ENCODE assay signal across 10 cellular contexts in the genomic region with DNA sequence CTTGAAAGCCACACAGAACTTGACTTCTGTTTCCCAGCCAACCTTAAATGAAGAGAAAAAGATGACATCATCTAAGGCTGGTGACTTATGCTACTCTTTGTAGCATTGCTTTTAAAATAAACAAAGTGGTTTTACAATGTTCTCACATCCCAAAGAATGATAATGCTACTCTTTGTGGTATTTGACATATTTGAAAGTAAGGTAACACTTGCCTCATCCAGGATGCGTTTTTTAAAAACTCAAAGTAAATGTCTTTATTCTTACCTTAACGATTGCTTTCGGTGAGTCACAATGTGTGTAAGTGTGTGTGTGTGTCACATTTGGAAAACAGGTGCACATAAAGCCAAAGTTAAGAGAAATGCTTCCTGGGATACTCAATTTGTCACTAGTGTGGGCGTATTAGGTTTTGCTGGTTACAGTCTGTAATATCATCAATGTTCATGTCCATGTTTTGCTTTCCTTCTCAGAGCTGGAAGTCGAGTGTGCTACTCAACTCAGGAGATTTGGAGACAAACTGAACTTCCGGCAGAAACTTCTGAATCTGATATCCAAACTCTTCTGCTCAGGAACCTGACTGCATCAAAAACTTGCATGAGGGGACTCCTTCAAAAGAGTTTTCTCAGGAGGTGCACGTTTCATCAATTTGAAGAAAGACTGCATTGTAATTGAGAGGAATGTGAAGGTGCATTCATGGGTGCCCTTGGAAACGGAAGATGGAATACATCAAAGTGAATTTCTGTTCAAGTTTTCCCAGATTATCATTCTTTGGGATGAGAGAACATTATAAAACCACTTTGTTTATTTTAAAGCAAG. TPM values are rescaled to one million over a fixed set of nuclear protein-coding genes. Genes with fewer than 3 reads are reported as not detected.
A peak's percentile ranks its signal among the peaks of the same experiment; 100 is the strongest.
DNase-seq lines count a peak whose midpoint lies in the region; ATAC-seq, FAIRE-seq and TF ChIP-seq lines count a peak whose summit lies in the region.
"Had no signal": no experiment of that assay in that cellular context is flagged by ENCODE, and none has a peak within 500 bp of the region (broad histone marks: within the 10 kb centered on the region; RNA-seq: fewer than 3 reads in every experiment).

No MANE protein-coding gene starts in this region.

- no peaks in the 10 kb centered on the region for H3K36me3 ChIP-seq in keratinocyte (ENCODE audit: control insufficient read depth in 2 of 2, extremely low read depth in 1 of 2, insufficient read depth in 2 of 2, low read length in 2 of 2)
- no peaks in the 10 kb centered on the region for H3K36me3 ChIP-seq in tibial artery
- H3K36me3 ChIP-seq: adrenal gland had no signal

- peak overlapping the region; percentile 72 for H3K4me2 ChIP-seq in keratinocyte (ENCODE audit: control insufficient read depth, extremely low read depth, insufficient read depth, low read depth, low read length)

- peak overlapping the region; percentile 74; the same call in 1 of the 2 replicates for H3K27ac Mint-ChIP-seq in HFFc6
- H3K27ac Mint-ChIP-seq in activated naive CD8-positive, alpha-beta T cell = peak overlapping the region; percentile 97

- H3K9ac ChIP-seq in keratinocyte (ENCODE audit: control insufficient read depth, extremely low read depth, insufficient read depth, low read length) = peak overlapping the region; percentile 97

- H3K79me2 ChIP-seq in keratinocyte (ENCODE audit: control insufficient read depth, insufficient read depth, low read length) = peaks cover 37% of the 10 kb centered on the region

- in situ Hi-C loops in Caki2 (cut with HindIII; ENCODE audit: low pct_unique_long_range_greater_than_20kb, low sequenced_read_pairs) (no loop called here), GM13976 (cut with MboI; ENCODE audit: low sequenced_read_pairs, unreplicated experiment) (loop anchor here (10.0 kb wide), 1 partner anchor 58 kb away; no protein-coding TSS in a partner anchor)

- H3K9me3 Mint-ChIP-seq in HFFc6 = no peaks in the 10 kb centered on the region
- H3K9me3 Mint-ChIP-seq in activated naive CD8-positive, alpha-beta T cell (ENCODE audit: low read depth) = no peaks in the 10 kb centered on the region

- peaks cover 78% of the 10 kb centered on the region for H3K4me1 Mint-ChIP-seq in HFFc6 (ENCODE audit: low read depth)
- H3K4me1 Mint-ChIP-seq in activated naive CD8-positive, alpha-beta T cell (ENCODE audit: low read depth) = peaks cover 56% of the 10 kb centered on the region

- H3K4me1 ChIP-seq in keratinocyte (ENCODE audit: control insufficient read depth, extremely low read depth, insufficient read depth, low read length) = peaks cover 37% of the 10 kb centered on the region
- H3K4me1 ChIP-seq in tibial artery = peaks cover 0 to 18% (median 9%) of the 10 kb centered on the region in 4 donors

- dilution Hi-C loops in keratinocyte (cut with MboI; ENCODE audit: extremely low pct_ligation_motif_present, low sequenced_read_pairs) = no loop called here

- H3K9me3 ChIP-seq in keratinocyte (ENCODE audit: control insufficient read depth, low read depth, low read length) (no peaks in the 10 kb centered on the region), tibial artery (no peaks in the 10 kb centered on the region)
- H3K9me3 ChIP-seq: adrenal gland had no signal

- no peak for ATAC-seq in HG03097 (IDR thresholded peaks at IDR 0.05; ENCODE audit: low FRiP score, unreplicated experiment)
- no peak for ATAC-seq in HG03460 (IDR thresholded peaks at IDR 0.05; ENCODE audit: unreplicated experiment)

- FAIRE-seq in keratinocyte (lab: Jason Lieb, UNC) = peak; percentile 74

- H3K27ac ChIP-seq in keratinocyte (ENCODE audit: control insufficient read depth, insufficient read depth, low read length) (peak overlapping the region; percentile 92), tibial artery (no peak overlapping the region)
- H3K27ac ChIP-seq: adrenal gland had no signal

- H3K9me1 ChIP-seq in keratinocyte (ENCODE audit: control insufficient read depth, extremely low read depth, insufficient read depth, low read length) = no peaks in the 10 kb centered on the region

- peak overlapping the region; percentile 91 for H3K4me3 Mint-ChIP-seq in HFFc6
- peak overlapping the region; percentile 97 for H3K4me3 Mint-ChIP-seq in activated naive CD8-positive, alpha-beta T cell

- H4K20me1 ChIP-seq in keratinocyte (ENCODE audit: control insufficient read depth, extremely low read depth, insufficient read depth, low read length) = no peaks in the 10 kb centered on the region

- H3K27me3 Mint-ChIP-seq in HFFc6 (ENCODE audit: insufficient read depth) = peaks cover 3% of the 10 kb centered on the region
- H3K27me3 Mint-ChIP-seq in activated naive CD8-positive, alpha-beta T cell = no peaks in the 10 kb centered on the region

- DNase-seq in Caki2 (ENCODE audit: low read depth) (peak; percentile 59), HFFc6 (peak; percentile 76), keratinocyte (ENCODE audit: low read depth, low spot score) (no peak), GM13976 (ENCODE audit: low spot score) (no peak), tibial artery (no peak)
- DNase-seq: adrenal gland, NCI-H226 had no signal

- TF ChIP-seq CTCF in HFFc6 (IDR thresholded peaks at IDR 0.05) (no peak), keratinocyte (optimal IDR thresholded peaks at IDR 0.05 in 1 of 3, IDR thresholded peaks at IDR 0.05 in 1 of 3, conservative IDR thresholded peaks at IDR 0.05 in 1 of 3; ENCODE audit: extremely low read depth in 1 of 3, insufficient read depth in 2 of 3, low read length in 3 of 3) (no peak), GM13976 (IDR thresholded peaks at IDR 0.05; ENCODE audit: borderline replicate concordance, control extremely low read depth, extremely low read depth, insufficient read depth, missing control alignments) (no peak), tibial artery (IDR thresholded peaks at IDR 0.05) (no peak)

- H3K4me3 ChIP-seq in keratinocyte (ENCODE audit: control insufficient read depth in 2 of 3, extremely low read depth in 1 of 3, insufficient read depth in 2 of 3, low read depth in 1 of 3, low read length in 3 of 3) (peak overlapping the region; percentile 80 to 92 (median 88)), tibial artery (no peak overlapping the region)
- H3K4me3 ChIP-seq: adrenal gland had no signal

- peaks cover 26% of the 10 kb centered on the region for H3K36me3 Mint-ChIP-seq in HFFc6 (ENCODE audit: low read depth)
- H3K36me3 Mint-ChIP-seq in activated naive CD8-positive, alpha-beta T cell = peaks cover 18% of the 10 kb centered on the region

- intact Hi-C loops in tibial artery (cut with DNase I; ENCODE audit: low total_unique reads) = no loop called here

- no peaks in the 10 kb centered on the region for H3K27me3 ChIP-seq in keratinocyte (ENCODE audit: control insufficient read depth, extremely low read depth, insufficient read depth, low read length)
- H3K27me3 ChIP-seq in tibial artery = peaks cover 0 to 43% of the 10 kb centered on the region in 2 donors

- H2AFZ ChIP-seq in keratinocyte (ENCODE audit: control insufficient read depth, low read length) = no peak overlapping the region

RNA-seq across cellular contexts. Expression of gene PMAIP1, which starts 2.6 kb away (rescaled TPM):
- total RNA-seq in Caki2 (2014; rRNA removed; shearing (Covaris generic); ENCODE audit: low replicate concordance) = 2.7 and 8.5 TPM in 2 replicates
- 10 to 100 TPM in 1 of 6 experiments, 1 to 10 TPM in 5; 4.6 to 10.1 (median 5.9) TPM for total RNA-seq in HFFc6 (2021; fragmentation: NEBNext Ultra II Directional; extraction: Animal tissue kit (Norgen Biotek cat#: 25700))
- polyA plus RNA-seq in keratinocyte = 24.1 to 49.1 TPM (median 31.8 TPM) in 3 replicates
- polyA plus RNA-seq in keratinocyte (2011; ENCODE audit: low read depth) = 38.1 TPM
- polyA plus RNA-seq in keratinocyte (2011; cell fraction: cytosol; rRNA removed) = 21.5 and 27.2 TPM in 2 replicates
- polyA plus RNA-seq in keratinocyte (2011; cell fraction: nucleus; rRNA removed) = 42.2 and 47.9 TPM in 2 replicates
- 25.9 and 53.6 TPM in 2 replicates for polyA plus RNA-seq in keratinocyte (2012; ENCODE audit: low replicate concordance)
- polyA minus RNA-seq in keratinocyte = 3.7 to 11.4 TPM (median 10.4 TPM) in 3 replicates
- polyA minus RNA-seq in keratinocyte (2011; cell fraction: cytosol; rRNA and poly(A)+ RNA removed) = 23.8 TPM
- 23.4 and 28.2 TPM in 2 replicates for polyA minus RNA-seq in keratinocyte (2011; cell fraction: nucleus; rRNA and poly(A)+ RNA removed)

Comparison
In these comparisons a context has a peak if more than half of its experiments do, and no peak if none do; other contexts are left out.
1. DNase-seq: peak in Caki2 (single experiment) and HFFc6 (single experiment); none in keratinocyte (single experiment), GM13976 (single experiment) and tibial artery (0 of 2).
2. H3K4me3 ChIP-seq: peak in keratinocyte (3 of 3); none in tibial artery (0 of 2).